In the genomic region with DNA sequence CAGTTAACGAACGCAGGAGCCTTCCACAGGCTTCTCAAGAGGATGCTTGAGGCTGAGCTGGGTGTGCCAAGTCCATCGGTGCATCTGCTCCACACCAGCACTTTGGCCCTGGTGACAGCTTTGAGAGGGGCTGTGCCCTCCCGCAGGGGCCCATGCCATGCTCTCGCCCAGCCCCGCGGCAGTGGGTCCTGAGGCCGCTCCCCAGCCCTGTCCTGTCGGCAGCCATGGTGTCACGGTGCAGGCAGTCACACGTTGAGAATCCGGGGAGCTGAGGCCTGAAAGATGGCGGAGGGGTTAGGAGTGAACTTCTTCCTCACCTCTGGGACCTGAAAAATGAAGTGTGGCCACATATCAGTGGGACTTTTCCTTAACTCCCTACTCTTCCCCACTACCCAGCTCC, we compare ENCODE assay signal across 17 cellular contexts.
"Had no signal": no experiment of that assay in that cellular context is flagged by ENCODE, and none has a peak within 500 bp of the region (broad histone marks: within the 10 kb centered on the region; RNA-seq: fewer than 3 reads in every experiment).

No MANE protein-coding gene starts in this region.

- H3K27me3 ChIP-seq: thyroid gland had no signal

- DNase-seq: activated CD4-positive, alpha-beta T cell treated with anti-CD3 and anti-CD28 coated beads, Interleukin-2, amount 10 ng/mL, durations not matched to agents 24 days and 14 days; activated CD8-positive, alpha-beta T cell treated with anti-CD3 and anti-CD28 coated beads for 36 hours; activated gamma-delta T cell; activated T-cell treated with anti-CD3 and anti-CD28 coated beads, Interleukin-2, amount 50 U/mL, for 4 hours; central memory CD4-positive, alpha-beta T cell; erythroblast; foreskin melanocyte; glutamatergic neuron; hippocampal formation; lower lobe of right lung; nucleus accumbens; stimulated activated naive B cell treated with anti-CD40 and anti-IgM and Interleukin-4, amounts not matched to agents 10 μg/mL and 1 μg/mL and 100 μg/mL, for 72 hours; T-helper 9 cell; thyroid gland had no signal

- H3K36me3 Mint-ChIP-seq: natural killer cell treated with Interleukin-12 subunit alpha and Interleukin-12 subunit beta and Interleukin-15 and Interleukin-18, amount 100 ng/mL, for 72 hours had no signal

- H3K4me3 ChIP-seq: coronary artery, lower lobe of right lung, thyroid gland had no signal

- H3K36me3 ChIP-seq: thyroid gland had no signal

- H3K9me3 Mint-ChIP-seq: activated CD4-positive, alpha-beta T cell treated with anti-CD3 and anti-CD28 coated beads, Interleukin-2, amount 10 ng/mL, durations not matched to agents 24 days and 14 days; activated CD8-positive, alpha-beta T cell treated with anti-CD3 and anti-CD28 coated beads for 36 hours; activated T-cell treated with anti-CD3 and anti-CD28 coated beads, Interleukin-2, amount 50 U/mL, for 4 hours; natural killer cell treated with Interleukin-12 subunit alpha and Interleukin-12 subunit beta and Interleukin-15 and Interleukin-18, amount 100 ng/mL, for 72 hours; stimulated activated naive B cell treated with anti-CD40 and anti-IgM and Interleukin-4, amounts not matched to agents 10 μg/mL and 1 μg/mL and 100 μg/mL, for 72 hours had no signal

- H3K9me3 ChIP-seq: lower lobe of right lung, thyroid gland had no signal

- H3K27ac Mint-ChIP-seq: activated CD4-positive, alpha-beta T cell treated with anti-CD3 and anti-CD28 coated beads, Interleukin-2, amount 10 ng/mL, durations not matched to agents 24 days and 14 days; activated CD8-positive, alpha-beta T cell treated with anti-CD3 and anti-CD28 coated beads for 36 hours; activated naive CD8-positive, alpha-beta T cell; natural killer cell treated with Interleukin-12 subunit alpha and Interleukin-12 subunit beta and Interleukin-15 and Interleukin-18, amount 100 ng/mL, for 72 hours; stimulated activated naive B cell treated with anti-CD40 and anti-IgM and Interleukin-4, amounts not matched to agents 10 μg/mL and 1 μg/mL and 100 μg/mL, for 72 hours had no signal

- H3K27ac ChIP-seq: coronary artery, lower lobe of right lung, thyroid gland had no signal

- H3K4me3 Mint-ChIP-seq: activated CD4-positive, alpha-beta T cell treated with anti-CD3 and anti-CD28 coated beads, Interleukin-2, amount 10 ng/mL, durations not matched to agents 24 days and 14 days; activated CD8-positive, alpha-beta T cell treated with anti-CD3 and anti-CD28 coated beads for 36 hours; activated naive CD8-positive, alpha-beta T cell; activated T-cell treated with anti-CD3 and anti-CD28 coated beads, Interleukin-2, amount 50 U/mL, for 4 hours; natural killer cell treated with Interleukin-12 subunit alpha and Interleukin-12 subunit beta and Interleukin-15 and Interleukin-18, amount 100 ng/mL, for 72 hours; stimulated activated naive B cell treated with anti-CD40 and anti-IgM and Interleukin-4, amounts not matched to agents 10 μg/mL and 1 μg/mL and 100 μg/mL, for 72 hours had no signal

- H3K4me1 Mint-ChIP-seq: stimulated activated naive B cell treated with anti-CD40 and anti-IgM and Interleukin-4, amounts not matched to agents 10 μg/mL and 1 μg/mL and 100 μg/mL, for 72 hours had no signal

- H3K27me3 Mint-ChIP-seq: activated CD4-positive, alpha-beta T cell treated with anti-CD3 and anti-CD28 coated beads, Interleukin-2, amount 10 ng/mL, durations not matched to agents 24 days and 14 days; activated CD8-positive, alpha-beta T cell treated with anti-CD3 and anti-CD28 coated beads for 36 hours; activated naive CD8-positive, alpha-beta T cell; natural killer cell treated with Interleukin-12 subunit alpha and Interleukin-12 subunit beta and Interleukin-15 and Interleukin-18, amount 100 ng/mL, for 72 hours had no signal

- H3K4me1 ChIP-seq: lower lobe of right lung had no signal
